In the genomic region with DNA sequence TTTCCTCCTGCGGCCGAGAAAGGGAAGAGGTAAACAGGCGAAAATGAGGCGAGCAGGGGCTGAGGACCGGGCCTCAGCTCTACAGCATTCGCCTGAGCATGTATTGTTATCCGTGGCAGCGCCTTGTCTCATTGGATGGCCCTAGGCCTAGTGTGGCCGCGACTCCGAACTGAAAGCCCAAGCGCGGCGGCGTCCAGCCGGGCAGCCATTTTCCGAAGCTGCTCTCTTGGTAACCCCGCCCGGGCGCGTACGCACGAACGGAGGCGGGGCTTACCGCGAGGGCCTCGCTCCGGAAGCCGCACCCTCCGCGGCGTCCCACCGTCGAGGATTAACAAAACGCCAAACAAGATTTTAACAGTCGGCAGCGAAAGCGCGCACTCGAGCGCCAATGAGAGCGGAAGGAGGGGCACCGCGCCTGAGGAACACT, we compare ENCODE assay signal across 8 cellular contexts. TPM values are rescaled to one million over a fixed set of nuclear protein-coding genes. Genes with fewer than 3 reads are reported as not detected.
DNase-seq lines count a peak whose midpoint lies in the region; ATAC-seq and TF ChIP-seq lines count a peak whose summit lies in the region.

No MANE protein-coding gene starts in this region.

- no TSS peak for BruUV-seq in A673 (replicated peaks; lab: Mats Ljungman, UMichigan)

- intact Hi-C loops in A673 (cut with micrococcal nuclease; ENCODE audit: unreplicated experiment) (loop anchor here (10.0 kb wide), 1 partner anchor 481 kb away; no protein-coding TSS in a partner anchor), left cardiac atrium (cut with DNase I) (no loop called here)

- peak overlapping the region; percentile 99 for H3K27ac Mint-ChIP-seq in activated naive CD4-positive, alpha-beta T cell treated with anti-CD3 and anti-CD28 coated beads, Interleukin-2, amount 50 U/mL, for 72 hours

- peak overlapping the region; percentile 93 for H3K4me3 ChIP-seq in A673 (ENCODE audit: low read depth, low read length, poor library complexity, severe bottlenecking)
- H3K4me3 ChIP-seq in NT2/D1 (ENCODE audit: insufficient read length, low read depth): peak overlapping the region; percentile 90
- peak overlapping the region; percentile 87 for H3K4me3 ChIP-seq in retinal pigment epithelial cell (ENCODE audit: low read length)

- POLR2A ChIA-PET in A673 (lab: Charles Lee; ENCODE audit: low non-redundant PET): interaction anchor here (0.6 to 0.7 kb wide), 2 partner anchors 281 to 591 kb away, joined by 3 to 6 read pairs; no protein-coding TSS in a partner anchor

- ATAC-seq in GM21367 (IDR thresholded peaks at IDR 0.05; ENCODE audit: unreplicated experiment) (peak; percentile 66), left cardiac atrium (peak; percentile 89 to 92)
- peak in 1 of 2 donors; percentile 77 for ATAC-seq in activated naive CD4-positive, alpha-beta T cell treated with anti-CD3 and anti-CD28 coated beads, Interleukin-2, amount 50 U/mL, for 72 hours

- peaks cover 8% of the 10 kb centered on the region for H3K36me3 ChIP-seq in A673 (ENCODE audit: insufficient read depth, low read length, poor library complexity, severe bottlenecking)
- peaks cover 7% of the 10 kb centered on the region for H3K36me3 ChIP-seq in NT2/D1 (ENCODE audit: insufficient read depth, insufficient read length, low read length)

- H3K9me3 ChIP-seq in A673 (ENCODE audit: low read depth, low read length, poor library complexity, severe bottlenecking): no peaks in the 10 kb centered on the region
- H3K9me3 ChIP-seq in NT2/D1 (ENCODE audit: insufficient read depth, low read length): no peaks in the 10 kb centered on the region

- no peaks in the 10 kb centered on the region for H3K27me3 ChIP-seq in A673 (replicated peaks; ENCODE audit: insufficient read depth, low read depth, low read length, poor library complexity)
- no peaks in the 10 kb centered on the region for H3K27me3 ChIP-seq in NT2/D1 (ENCODE audit: insufficient read depth, insufficient read length)

- H3K9me3 Mint-ChIP-seq in activated naive CD4-positive, alpha-beta T cell treated with anti-CD3 and anti-CD28 coated beads, Interleukin-2, amount 50 U/mL, for 72 hours: peaks cover 4% of the 10 kb centered on the region in 2 donors

- peaks cover 24% of the 10 kb centered on the region for H3K4me1 ChIP-seq in A673 (ENCODE audit: insufficient read depth, low read length, poor library complexity, severe bottlenecking)
- no peaks in the 10 kb centered on the region for H3K4me1 ChIP-seq in NT2/D1 (ENCODE audit: insufficient read depth, insufficient read length)

- peak overlapping the region; percentile 100 for H3K9ac ChIP-seq in NT2/D1 (ENCODE audit: insufficient read length, low read depth)

- peaks cover 33 to 38% of the 10 kb centered on the region in 2 donors for H3K36me3 Mint-ChIP-seq in activated naive CD4-positive, alpha-beta T cell treated with anti-CD3 and anti-CD28 coated beads, Interleukin-2, amount 50 U/mL, for 72 hours

- peak; percentile 100 for DNase-seq in A673 (ENCODE audit: low spot score)
- no peak for DNase-seq in NT2/D1 (ENCODE audit: low read depth, low spot score)
- DNase-seq in activated naive CD4-positive, alpha-beta T cell treated with anti-CD3 and anti-CD28 coated beads, Interleukin-2, amount 50 U/mL, for 72 hours (ENCODE audit: low spot score in 2 of 2): peak in 1 of 2 donors; percentile 94
- DNase-seq in left cardiac atrium: peak; percentile 97
- DNase-seq in retinal pigment epithelial cell (ENCODE audit: low read depth): no peak
- DNase-seq in COLO829 (ENCODE audit: low spot score): no peak
- DNase-seq in NCI-H524 treated with DMSO at 0.1 percent for 48 hours (lab: John Stamatoyannopoulos, UW): no peak

- CTCF ChIA-PET in A673 (lab: Charles Lee): interaction anchor here (1.6 kb wide), 1 partner anchor 260 kb away, joined by 7 read pairs; no protein-coding TSS in a partner anchor

- TF ChIP-seq CTCF in A673 (conservative IDR thresholded peaks at IDR 0.05; ENCODE audit: low read depth, low read length): no peak
- no peak for TF ChIP-seq CTCF in retinal pigment epithelial cell (conservative IDR thresholded peaks at IDR 0.05; ENCODE audit: low read depth, low read length)

- peak overlapping the region; percentile 100 for H3K27ac ChIP-seq in A673 (ENCODE audit: low read depth, low read length, poor library complexity, severe bottlenecking)

RNA-seq across cellular contexts. Expression of a gene that starts 0.8 kb away (rescaled TPM):
- 85.9 and 90.0 TPM in 2 replicates for total RNA-seq in A673 (2021)
- 10 to 100 TPM; 59.7 to 71.0 TPM for total RNA-seq in activated naive CD4-positive, alpha-beta T cell treated with anti-CD3 and anti-CD28 coated beads, Interleukin-2, amount 50 U/mL, for 72 hours
- 10 to 100 TPM; 15.2 to 15.5 TPM for total RNA-seq in left cardiac atrium

Comparison
In these comparisons a context has a peak if more than half of its experiments do, and no peak if none do; other contexts are left out.
1. DNase-seq: peak in A673 (single experiment) and left cardiac atrium (single experiment); none in NT2/D1 (single experiment), retinal pigment epithelial cell (single experiment), COLO829 (single experiment) and NCI-H524 treated with DMSO at 0.1 percent for 48 hours (single experiment).
2. Peak in every context shown above with its lines, with median percentiles within 50 percentile points of each other: H3K4me3 ChIP-seq.